Comparison of ENCODE assay signal across 9 cellular contexts in the genomic region with DNA sequence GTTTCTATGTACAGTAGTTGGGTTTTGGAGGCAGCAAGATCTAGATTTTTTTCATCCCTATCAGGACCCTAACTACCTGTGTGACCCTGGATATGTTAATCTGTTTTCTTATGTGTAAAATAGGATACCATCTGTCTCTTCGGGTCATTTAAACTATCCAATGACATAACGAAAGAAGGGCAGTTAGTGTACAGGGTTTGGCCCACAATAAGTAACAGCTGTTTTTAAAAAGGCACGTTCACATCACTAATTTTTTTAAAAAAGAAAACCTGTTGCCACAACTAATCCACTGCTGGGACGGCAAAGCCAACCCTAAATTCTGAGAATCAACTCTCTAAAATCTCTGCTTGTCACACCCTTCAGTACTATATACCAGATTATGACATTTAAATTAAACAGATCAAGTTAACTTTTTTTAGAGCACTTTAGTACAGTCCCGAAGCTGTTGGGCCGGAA. TPM values are rescaled to one million over a fixed set of nuclear protein-coding genes. Genes with fewer than 3 reads are reported as not detected.
DNase-seq lines count a peak whose midpoint lies in the region; ATAC-seq and TF ChIP-seq lines count a peak whose summit lies in the region.
"Had no signal": no experiment of that assay in that cellular context is flagged by ENCODE, and none has a peak within 500 bp of the region (broad histone marks: within the 10 kb centered on the region; RNA-seq: fewer than 3 reads in every experiment).

No MANE protein-coding gene starts in this region.

- H3K4me3 Mint-ChIP-seq in activated CD4-positive, alpha-beta memory T cell treated with anti-CD3 and anti-CD28 coated beads, Interleukin-2, amount 10 ng/mL, durations not matched to agents 7 days and 5 days: peak overlapping the region; percentile 98
- peak overlapping the region; percentile 93 to 97 (median 95) for H3K4me3 Mint-ChIP-seq in immature natural killer cell

- TF ChIP-seq POLR2A in transverse colon (IDR thresholded peaks at IDR 0.05): no peak

- peaks cover 6% of the 10 kb centered on the region for H3K36me3 Mint-ChIP-seq in activated CD4-positive, alpha-beta memory T cell treated with anti-CD3 and anti-CD28 coated beads, Interleukin-2, amount 10 ng/mL, durations not matched to agents 7 days and 5 days (ENCODE audit: low read depth)
- H3K36me3 Mint-ChIP-seq in immature natural killer cell: peaks cover 0 to 4% (median 3%) of the 10 kb centered on the region in 3 donors

- H3K36me3 ChIP-seq in transverse colon: no peaks in the 10 kb centered on the region

- POLR2A ChIA-PET in activated CD4-positive, alpha-beta memory T cell treated with anti-CD3 and anti-CD28 coated beads, Interleukin-2, amount 10 ng/mL, durations not matched to agents 7 days and 5 days (lab: Charles Lee): interaction anchor here (1.1 to 2.0 kb wide), 7 partner anchors 8 to 932 kb away, joined by 3 to 8 read pairs (median 5); a partner anchor contains a TSS

- DNase-seq in DMS 273 treated with DMSO at 0.1 percent for 48 hours (lab: John Stamatoyannopoulos, UW): peak; percentile 41
- DNase-seq in activated CD4-positive, alpha-beta memory T cell treated with anti-CD3 and anti-CD28 coated beads, Interleukin-2, amount 10 ng/mL, durations not matched to agents 7 days and 5 days: no peak
- DNase-seq in immature natural killer cell: no peak
- no peak for DNase-seq in transverse colon
- no peak for DNase-seq in stimulated activated CD8-positive, alpha-beta memory T cell treated with anti-CD3 and anti-CD28 coated beads, Interleukin-4, amount 100 ng/mL, for 48 hours

- ATAC-seq in HG02571 (IDR thresholded peaks at IDR 0.05; ENCODE audit: unreplicated experiment) (peak; percentile 13), GM21360 (IDR thresholded peaks at IDR 0.05; ENCODE audit: unreplicated experiment) (no peak), HG03442 (IDR thresholded peaks at IDR 0.05; ENCODE audit: unreplicated experiment) (no peak)

- intact Hi-C loops in transverse colon (cut with DNase I; ENCODE audit: low total_unique reads): no loop called here

- no peaks in the 10 kb centered on the region for H3K27me3 ChIP-seq in transverse colon

- H3K9me3 Mint-ChIP-seq in activated CD4-positive, alpha-beta memory T cell treated with anti-CD3 and anti-CD28 coated beads, Interleukin-2, amount 10 ng/mL, durations not matched to agents 7 days and 5 days: no peaks in the 10 kb centered on the region
- H3K9me3 Mint-ChIP-seq in immature natural killer cell: no peaks in the 10 kb centered on the region

- peaks cover 13% of the 10 kb centered on the region for H3K27me3 Mint-ChIP-seq in activated CD4-positive, alpha-beta memory T cell treated with anti-CD3 and anti-CD28 coated beads, Interleukin-2, amount 10 ng/mL, durations not matched to agents 7 days and 5 days
- H3K27me3 Mint-ChIP-seq in immature natural killer cell (ENCODE audit: low read depth in 3 of 3): peaks cover 0 to 4% (median 2%) of the 10 kb centered on the region in 3 donors

- H3K4me1 ChIP-seq in transverse colon: peaks cover 0 to 10% (median 7%) of the 10 kb centered on the region in 4 donors

- in situ Hi-C loops in transverse colon (cut with MboI; ENCODE audit: low pct_ligation_motif_present in 1 of 4, low pct_unique_long_range_greater_than_20kb in 1 of 4, low sequenced_read_pairs in 3 of 4): no loop called here

- H3K4me1 Mint-ChIP-seq in activated CD4-positive, alpha-beta memory T cell treated with anti-CD3 and anti-CD28 coated beads, Interleukin-2, amount 10 ng/mL, durations not matched to agents 7 days and 5 days: peaks cover 17% of the 10 kb centered on the region
- H3K4me1 Mint-ChIP-seq in immature natural killer cell: peaks cover 6 to 9% of the 10 kb centered on the region in 2 donors

- no peak for TF ChIP-seq CTCF in transverse colon (IDR thresholded peaks at IDR 0.05)

- no peak for TF ChIP-seq EP300 in transverse colon (IDR thresholded peaks at IDR 0.05; ENCODE audit: low read depth)

- WGBS in transverse colon (ENCODE audit: low coverage in 1 of 2), 2 donors: 0 to 3% methylated on average over 6 of the region's 6 CpGs

- CTCF ChIA-PET in activated CD4-positive, alpha-beta memory T cell treated with anti-CD3 and anti-CD28 coated beads, Interleukin-2, amount 10 ng/mL, durations not matched to agents 7 days and 5 days (lab: Charles Lee): no interaction called here

- peak overlapping the region; percentile 5 to 99 (median 78) for H3K4me3 ChIP-seq in transverse colon

- H3K27ac ChIP-seq in transverse colon: peak overlapping the region; percentile 91 to 99 (median 94)

- H3K9me3 ChIP-seq in transverse colon: no peaks in the 10 kb centered on the region

- H3K27ac Mint-ChIP-seq in activated CD4-positive, alpha-beta memory T cell treated with anti-CD3 and anti-CD28 coated beads, Interleukin-2, amount 10 ng/mL, durations not matched to agents 7 days and 5 days: peak overlapping the region; percentile 91
- H3K27ac Mint-ChIP-seq in immature natural killer cell: peak overlapping the region; percentile 85 to 97 (median 92)

RNA-seq across cellular contexts. Expression of a gene that starts 0.9 kb away (rescaled TPM):
- total RNA-seq in activated CD4-positive, alpha-beta memory T cell treated with anti-CD3 and anti-CD28 coated beads, Interleukin-2, amount 10 ng/mL, durations not matched to agents 7 days and 5 days: 10 to 100 TPM; 17.1 to 18.9 TPM
- polyA plus RNA-seq in immature natural killer cell: 1 to 10 TPM; 3.4 to 8.6 (median 5.1) TPM
- 100 to 1,000 TPM in 1 of 4 donors, 10 to 100 TPM in 3; 30.7 to 113 (median 41.3) TPM for total RNA-seq in transverse colon

RNA-seq across cellular contexts. Expression of a gene that starts 51.7 kb away (rescaled TPM):
- not detected for total RNA-seq in activated CD4-positive, alpha-beta memory T cell treated with anti-CD3 and anti-CD28 coated beads, Interleukin-2, amount 10 ng/mL, durations not matched to agents 7 days and 5 days
- not detected for polyA plus RNA-seq in immature natural killer cell
- 10 to 100 TPM in 2 of 4 donors, 1 to 10 TPM in 2; 1.1 to 15.1 (median 9.4) TPM for total RNA-seq in transverse colon
- total RNA-seq: RPMI7951 had no signal
